9 cellular contexts compared by ENCODE assay signal in genomic region chr13:33349314-33349995, GRCh38.
A peak's percentile ranks its signal among the peaks of the same experiment; 100 is the strongest.
DNase-seq lines count a peak whose midpoint lies in the region; ATAC-seq and TF ChIP-seq lines count a peak whose summit lies in the region.
"Had no signal": no experiment of that assay in that cellular context is flagged by ENCODE, and none has a peak within 500 bp of the region (broad histone marks: within the 10 kb centered on the region; RNA-seq: fewer than 3 reads in every experiment).

No MANE protein-coding gene starts in this region.

- H3K4me1 ChIP-seq in left ventricle myocardium inferior: peaks cover 61% of the 10 kb centered on the region

- H3K4me3 Mint-ChIP-seq in immature natural killer cell: no peak overlapping the region
- H3K4me3 Mint-ChIP-seq: T-helper 1 cell treated with Interleukin-12 subunit alpha and Interleukin-12 subunit beta and Interleukin-4 antibody, amounts not matched to agents 30 μg/mL and 1 μg/mL, for 36 hours had no signal

- DNase-seq in UCSD-AML1 (lab: John Stamatoyannopoulos, UW; ENCODE audit: unreplicated experiment): peak; percentile 67
- DNase-seq in left ventricle myocardium inferior: peak; percentile 28
- peak; percentile 35 for DNase-seq in pons (ENCODE audit: low spot score)
- no peak for DNase-seq in NCI-H2107 (lab: John Stamatoyannopoulos, UW)
- no peak for DNase-seq in immature natural killer cell

- no peaks in the 10 kb centered on the region for H3K36me3 ChIP-seq in left ventricle myocardium inferior

- H3K27ac Mint-ChIP-seq in immature natural killer cell: no peak overlapping the region
- H3K27ac Mint-ChIP-seq: T-helper 1 cell treated with Interleukin-12 subunit alpha and Interleukin-12 subunit beta and Interleukin-4 antibody, amounts not matched to agents 30 μg/mL and 1 μg/mL, for 36 hours had no signal

- intact Hi-C loops in left ventricle myocardium inferior (cut with micrococcal nuclease): no loop called here

- no peak for ATAC-seq in GM21619 (IDR thresholded peaks at IDR 0.05; ENCODE audit: unreplicated experiment)
- ATAC-seq in GM19463 (IDR thresholded peaks at IDR 0.05; ENCODE audit: unreplicated experiment): no peak

- H3K4me3 ChIP-seq in left ventricle myocardium inferior: peak overlapping the region; percentile 89

- no peaks in the 10 kb centered on the region for H3K9me3 ChIP-seq in left ventricle myocardium inferior (replicated peaks)

- H3K9me3 Mint-ChIP-seq in immature natural killer cell: peaks cover 0 to 10% (median 2%) of the 10 kb centered on the region in 6 donors
- H3K9me3 Mint-ChIP-seq: T-helper 1 cell treated with Interleukin-12 subunit alpha and Interleukin-12 subunit beta and Interleukin-4 antibody, amounts not matched to agents 30 μg/mL and 1 μg/mL, for 36 hours had no signal

- TF ChIP-seq CTCF in C4-2B (conservative IDR thresholded peaks at IDR 0.05): no peak
- no peak for TF ChIP-seq CTCF in left ventricle myocardium inferior (IDR thresholded peaks at IDR 0.05; ENCODE audit: borderline replicate concordance)

- H3K27ac ChIP-seq in C4-2B (peak overlapping the region; percentile 35; the same call in 1 of the 2 replicates), left ventricle myocardium inferior (replicated peaks) (peak overlapping the region; percentile 89)

- H3K27me3 Mint-ChIP-seq in immature natural killer cell (ENCODE audit: low read depth in 3 of 3): peaks cover 6 to 10% (median 6%) of the 10 kb centered on the region in 3 donors

- peaks cover 0 to 3% (median 0%) of the 10 kb centered on the region in 3 donors for H3K36me3 Mint-ChIP-seq in immature natural killer cell

- no peaks in the 10 kb centered on the region for H3K27me3 ChIP-seq in left ventricle myocardium inferior (ENCODE audit: low read depth)

- no peaks in the 10 kb centered on the region for H3K4me1 Mint-ChIP-seq in immature natural killer cell

Comparison
In these comparisons a context has a peak if more than half of its experiments do, and no peak if none do; other contexts are left out.
1. DNase-seq: peak in UCSD-AML1 (single experiment), left ventricle myocardium inferior (single experiment) and pons (single experiment); none in NCI-H2107 (single experiment) and immature natural killer cell (0 of 3).